14 cellular contexts compared by ENCODE assay signal in the genomic region with DNA sequence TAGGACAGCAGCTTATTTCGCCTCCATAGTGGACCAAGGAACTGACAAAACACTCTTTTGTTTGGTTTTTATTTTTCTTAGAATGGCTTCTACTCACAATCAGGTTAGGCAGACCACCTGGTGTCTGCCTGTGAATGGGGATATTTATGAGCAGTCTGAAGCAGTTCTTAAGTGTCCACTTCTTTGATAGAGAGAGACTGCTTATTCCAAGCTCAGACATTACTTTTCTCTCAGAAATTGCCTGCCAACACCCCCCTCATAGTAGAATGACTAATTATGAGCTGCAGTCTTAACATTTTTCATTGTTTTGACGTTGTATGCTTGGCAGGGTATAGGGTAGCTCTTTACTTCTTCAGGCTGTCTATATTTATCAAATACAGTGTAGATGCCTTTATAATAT.
DNase-seq lines count a peak whose midpoint lies in the region; ATAC-seq and TF ChIP-seq lines count a peak whose summit lies in the region.
"Had no signal": no experiment of that assay in that cellular context is flagged by ENCODE, and none has a peak within 500 bp of the region (broad histone marks: within the 10 kb centered on the region; RNA-seq: fewer than 3 reads in every experiment).

No MANE protein-coding gene starts in this region.

- H3K27me3 Mint-ChIP-seq in activated CD4-positive, alpha-beta T cell treated with anti-CD3 and anti-CD28 coated beads, Interleukin-2, amount 10 ng/mL, durations not matched to agents 24 days and 14 days = no peaks in the 10 kb centered on the region
- H3K27me3 Mint-ChIP-seq: activated naive CD8-positive, alpha-beta T cell treated with anti-CD3 and anti-CD28 coated beads, Interleukin-2, amount 10 ng/mL, durations not matched to agents 7 days and 5 days; CD8-positive, alpha-beta memory T cell had no signal

- no peaks in the 10 kb centered on the region for H3K9me3 ChIP-seq in HEK293 (ENCODE audit: control insufficient read depth, insufficient read depth, low read depth, low read length)
- H3K9me3 ChIP-seq: gastrocnemius medialis, thoracic aorta had no signal

- H3K36me3 Mint-ChIP-seq in activated CD4-positive, alpha-beta T cell treated with anti-CD3 and anti-CD28 coated beads, Interleukin-2, amount 10 ng/mL, durations not matched to agents 24 days and 14 days (ENCODE audit: low read depth) = no peaks in the 10 kb centered on the region

- H3K4me3 Mint-ChIP-seq in activated CD4-positive, alpha-beta T cell treated with anti-CD3 and anti-CD28 coated beads, Interleukin-2, amount 10 ng/mL, durations not matched to agents 24 days and 14 days = no peak overlapping the region
- H3K4me3 Mint-ChIP-seq: activated naive CD8-positive, alpha-beta T cell treated with anti-CD3 and anti-CD28 coated beads, Interleukin-2, amount 10 ng/mL, durations not matched to agents 7 days and 5 days had no signal

- intact Hi-C loops in activated CD4-positive, alpha-beta T cell treated with anti-CD3 and anti-CD28 coated beads, Interleukin-2, amount 10 ng/mL, durations not matched to agents 24 days and 14 days (cut with micrococcal nuclease) = no loop called here

- no peaks in the 10 kb centered on the region for H3K36me3 ChIP-seq in HEK293 (ENCODE audit: control insufficient read depth in 2 of 2, insufficient read depth in 1 of 2, low read length in 2 of 2)
- H3K36me3 ChIP-seq: gastrocnemius medialis, thoracic aorta had no signal

- DNase-seq in NCI-H2227 (lab: John Stamatoyannopoulos, UW; ENCODE audit: unreplicated experiment) = peak; percentile 64
- DNase-seq in choroid plexus epithelial cell (ENCODE audit: low read depth) = peak; percentile 53
- peak; percentile 18 for DNase-seq in renal cortical epithelial cell (ENCODE audit: low read depth)
- no peak for DNase-seq in ecto neural progenitor cell (ENCODE audit: low spot score)
- DNase-seq in activated CD4-positive, alpha-beta T cell treated with anti-CD3 and anti-CD28 coated beads, Interleukin-2, amount 10 ng/mL, durations not matched to agents 24 days and 14 days = no peak
- DNase-seq: activated naive CD8-positive, alpha-beta T cell treated with anti-CD3 and anti-CD28 coated beads, Interleukin-2, amount 10 ng/mL, durations not matched to agents 7 days and 5 days; CD8-positive, alpha-beta memory T cell; cortex of kidney; gastrocnemius medialis; Karpas-422; NCI-H774 had no signal

- CTCF ChIA-PET in HEK293 (lab: Yijun Ruan, JAX) = interaction anchor here (0.8 to 1.5 kb wide), 5 partner anchors 9 to 663 kb away, joined by 3 to 5 read pairs (median 4); no protein-coding TSS in a partner anchor

- POLR2A ChIA-PET in HEK293 (lab: Yijun Ruan, JAX) = no interaction called here

- H3K4me3 ChIP-seq in HEK293 (ENCODE audit: low read depth, low read length) (no peak overlapping the region), choroid plexus epithelial cell (ENCODE audit: low read depth, low read length) (no peak overlapping the region)
- H3K4me3 ChIP-seq: gastrocnemius medialis, thoracic aorta had no signal

- peaks cover 2% of the 10 kb centered on the region for H3K9me3 Mint-ChIP-seq in activated CD4-positive, alpha-beta T cell treated with anti-CD3 and anti-CD28 coated beads, Interleukin-2, amount 10 ng/mL, durations not matched to agents 24 days and 14 days

- TF ChIP-seq CTCF in HEK293 (tag by site-specific recombination; IDR thresholded peaks at IDR 0.05) (no peak), choroid plexus epithelial cell (conservative IDR thresholded peaks at IDR 0.05; ENCODE audit: low read depth, low read length) (no peak)

- ATAC-seq in HG02588 (IDR thresholded peaks at IDR 0.05; ENCODE audit: unreplicated experiment) = no peak
- ATAC-seq: gastrocnemius medialis had no signal

- H3K4me1 Mint-ChIP-seq in activated CD4-positive, alpha-beta T cell treated with anti-CD3 and anti-CD28 coated beads, Interleukin-2, amount 10 ng/mL, durations not matched to agents 24 days and 14 days = peaks cover 5% of the 10 kb centered on the region

- no peak overlapping the region for H3K27ac Mint-ChIP-seq in activated CD4-positive, alpha-beta T cell treated with anti-CD3 and anti-CD28 coated beads, Interleukin-2, amount 10 ng/mL, durations not matched to agents 24 days and 14 days
- H3K27ac Mint-ChIP-seq: activated naive CD8-positive, alpha-beta T cell treated with anti-CD3 and anti-CD28 coated beads, Interleukin-2, amount 10 ng/mL, durations not matched to agents 7 days and 5 days; CD8-positive, alpha-beta memory T cell had no signal

- peaks cover 28% of the 10 kb centered on the region for H3K4me1 ChIP-seq in HEK293 (ENCODE audit: control insufficient read depth, insufficient read depth, low read length)

- H3K27ac ChIP-seq in HEK293 (ENCODE audit: extremely low read depth, low read depth, low read length) = no peak overlapping the region
- H3K27ac ChIP-seq: thoracic aorta had no signal

TF ChIP-seq in HEK293, 187 proteins besides CTCF, POLR2A, EP300 and RAD21:
- TF ChIP-seq ZBTB17 (tag by site-specific recombination; IDR thresholded peaks at IDR 0.05) (peak; percentile 17; the same call in 1 of the 2 replicates), ZNF561 (tag by site-specific recombination; IDR thresholded peaks at IDR 0.05; ENCODE audit: borderline replicate concordance) (no peak), ZNF18 (tag by site-specific recombination; IDR thresholded peaks at IDR 0.05) (no peak)

Comparison
In these comparisons a context has a peak if more than half of its experiments do, and no peak if none do; other contexts are left out.
1. DNase-seq: peak in NCI-H2227 (single experiment), choroid plexus epithelial cell (single experiment) and renal cortical epithelial cell (single experiment); none in ecto neural progenitor cell (single experiment) and activated CD4-positive, alpha-beta T cell treated with anti-CD3 and anti-CD28 coated beads, Interleukin-2, amount 10 ng/mL, durations not matched to agents 24 days and 14 days (single experiment).